1 cellular context compared by ENCODE assay signal in genomic region chr6:53359088-53359842, GRCh38.
TF ChIP-seq lines count a peak whose summit lies in the region.

No MANE protein-coding gene starts in this region.

TF ChIP-seq in GM12878, 131 proteins besides CTCF, POLR2A, EP300 and RAD21 (continued from another document and continues in another):
- no peak for TF ChIP-seq ZBTB40 (IDR thresholded peaks at IDR 0.05; ENCODE audit: borderline replicate concordance)
- TF ChIP-seq SKIL (IDR thresholded peaks at IDR 0.05; ENCODE audit: low read depth, poor library complexity, severe bottlenecking), result no peak
- peak; percentile 88 for TF ChIP-seq MLLT1 (IDR thresholded peaks at IDR 0.05)
- no peak for TF ChIP-seq HDAC6 (IDR thresholded peaks at IDR 0.05; ENCODE audit: unreplicated experiment)
- peak; percentile 90 for TF ChIP-seq GATAD2B (conservative IDR thresholded peaks at IDR 0.05; ENCODE audit: low read depth)
- no peak; the same call in 1 of the 2 replicates for TF ChIP-seq JUND (IDR thresholded peaks at IDR 0.05; ENCODE audit: low read depth, low read length)
- TF ChIP-seq HCFC1 (IDR thresholded peaks at IDR 0.05; ENCODE audit: low read length), result peak; percentile 14; the same call in 1 of the 2 replicates
- TF ChIP-seq FOXK2 (IDR thresholded peaks at IDR 0.05), result no peak
- TF ChIP-seq ZZZ3 (IDR thresholded peaks at IDR 0.05; ENCODE audit: control insufficient read depth, insufficient read length, low read depth), result no peak
- TF ChIP-seq SIX5 (IDR thresholded peaks at IDR 0.05; ENCODE audit: low read depth, low read length, severe bottlenecking), result no peak
- no peak for TF ChIP-seq NFIC (IDR thresholded peaks at IDR 0.05; ENCODE audit: low read depth, low read length)
- peak; percentile 22; the same call in 1 of the 2 replicates for TF ChIP-seq CHD2 (IDR thresholded peaks at IDR 0.05; ENCODE audit: borderline replicate concordance, low read depth, low read length)
- TF ChIP-seq STAT1 (conservative IDR thresholded peaks at IDR 0.05), result no peak
- no peak for TF ChIP-seq ASH2L (IDR thresholded peaks at IDR 0.05; ENCODE audit: borderline replicate concordance, low read depth)
- TF ChIP-seq NRF1 (conservative IDR thresholded peaks at IDR 0.05; ENCODE audit: low read depth, low read length), result no peak
- TF ChIP-seq TCF7 (IDR thresholded peaks at IDR 0.05; ENCODE audit: borderline replicate concordance), result no peak
- no peak for TF ChIP-seq USF1 (IDR thresholded peaks at IDR 0.05; ENCODE audit: borderline replicate concordance, extremely low read length, insufficient read depth, low read depth, low read length)
- TF ChIP-seq CBFB (IDR thresholded peaks at IDR 0.05; ENCODE audit: low read depth), result peak; percentile 63
- no peak for TF ChIP-seq ZBTB33 (IDR thresholded peaks at IDR 0.05)
- no peak for TF ChIP-seq SRF (IDR thresholded peaks at IDR 0.05; ENCODE audit: low read depth in 2 of 2, low read length in 2 of 2)
- peak; percentile 69; the same call in 1 of the 2 replicates for TF ChIP-seq PML (IDR thresholded peaks at IDR 0.05; ENCODE audit: low read length)
- peak; percentile 50; the same call in 1 of the 2 replicates for TF ChIP-seq ZNF592 (IDR thresholded peaks at IDR 0.05)
- peak; percentile 98 for TF ChIP-seq HDGF (IDR thresholded peaks at IDR 0.05)
- peak in 1 of 2 experiments; percentile 70; a peak in 2 of 4 replicates for TF ChIP-seq BHLHE40 (IDR thresholded peaks at IDR 0.05; ENCODE audit: borderline replicate concordance in 1 of 2, low read depth in 2 of 2, low read length in 1 of 2)
- TF ChIP-seq ZNF207 (IDR thresholded peaks at IDR 0.05; ENCODE audit: borderline replicate concordance), result no peak
- no peak for TF ChIP-seq ATF7 (IDR thresholded peaks at IDR 0.05; ENCODE audit: low read depth)
- TF ChIP-seq MYC (IDR thresholded peaks at IDR 0.05; ENCODE audit: insufficient read depth, insufficient read length, insufficient replicate concordance, low read length, severe bottlenecking), result no peak
- TF ChIP-seq MEF2A (IDR thresholded peaks at IDR 0.05; ENCODE audit: insufficient read depth, low read depth, low read length), result no peak
- TF ChIP-seq E4F1 (IDR thresholded peaks at IDR 0.05; ENCODE audit: borderline replicate concordance, partially characterized antibody), result peak; percentile 88
- no peak for TF ChIP-seq SUZ12 (IDR thresholded peaks at IDR 0.05; ENCODE audit: unreplicated experiment)
- TF ChIP-seq STAT3 (IDR thresholded peaks at IDR 0.05; ENCODE audit: low read depth, low read length), result no peak
- TF ChIP-seq BMI1 (IDR thresholded peaks at IDR 0.05; ENCODE audit: borderline replicate concordance), result no peak
- TF ChIP-seq IRF3 (IDR thresholded peaks at IDR 0.05), result no peak
- TF ChIP-seq KAT2A (conservative IDR thresholded peaks at IDR 0.05; ENCODE audit: control insufficient read depth, low read depth, low read length), result no peak
- peak; percentile 21; the same call in 1 of the 2 replicates for TF ChIP-seq MTA2 (IDR thresholded peaks at IDR 0.05; ENCODE audit: low read depth)
- no peak for TF ChIP-seq FOS (IDR thresholded peaks at IDR 0.05; ENCODE audit: borderline replicate concordance, extremely low read depth, insufficient read length)
- TF ChIP-seq TARDBP (IDR thresholded peaks at IDR 0.05; ENCODE audit: borderline replicate concordance), result no peak
- TF ChIP-seq EED (IDR thresholded peaks at IDR 0.05; ENCODE audit: low read depth), result peak; percentile 68
- peak; percentile 52; the same call in 1 of the 2 replicates for TF ChIP-seq MAX (IDR thresholded peaks at IDR 0.05; ENCODE audit: low read depth, low read length)
- no peak for TF ChIP-seq TCF3 (IDR thresholded peaks at IDR 0.05; ENCODE audit: borderline replicate concordance, insufficient read depth, low read depth, low read length)
